8 cellular contexts compared by ENCODE assay signal in genomic region chr20:59525500-59526241, GRCh38.
DNase-seq lines count a peak whose midpoint lies in the region; ATAC-seq, FAIRE-seq and TF ChIP-seq lines count a peak whose summit lies in the region.

No MANE protein-coding gene starts in this region.

- no peaks in the 10 kb centered on the region for H3K79me2 ChIP-seq in HCT116 (ENCODE audit: insufficient read depth, low read length)

- FAIRE-seq in D721Med (lab: Jason Lieb, UNC) = no peak

- WGBS in spleen, 5 donors = 13 to 21% (median 16%) methylated on average over 30 to 31 of the region's 31 CpGs

- no peaks in the 10 kb centered on the region for H3K36me3 ChIP-seq in HCT116 (ENCODE audit: control insufficient read depth in 1 of 2, insufficient read depth in 2 of 2, low read length in 2 of 2)
- H3K36me3 ChIP-seq in spleen = no peaks in the 10 kb centered on the region

- ATAC-seq in HCT116 (peak; percentile 97), GM18858 (IDR thresholded peaks at IDR 0.05; ENCODE audit: unreplicated experiment) (no peak), GM19023 (IDR thresholded peaks at IDR 0.05; ENCODE audit: unreplicated experiment) (no peak)

- no peak overlapping the region for H3K9ac ChIP-seq in HCT116 (ENCODE audit: low read length)

- H4K20me1 ChIP-seq in HCT116 (ENCODE audit: insufficient read depth) = no peaks in the 10 kb centered on the region

- peak; percentile 62 for TF ChIP-seq RAD21 in HCT116 (IDR thresholded peaks at IDR 0.05; ENCODE audit: low read depth)

- intact Hi-C loops in HCT116 (cut with micrococcal nuclease) (loop anchor here (1.0 kb wide), 1 partner anchor 10 kb away; no protein-coding TSS in a partner anchor), spleen (cut with DNase I; ENCODE audit: low total_unique reads) (no loop called here)

- peak overlapping the region; percentile 23; the same call in 1 of the 2 replicates for H3K4me2 ChIP-seq in HCT116 (ENCODE audit: low read length)

- TF ChIP-seq POLR2A in HCT116 (IDR thresholded peaks at IDR 0.05; ENCODE audit: borderline replicate concordance, extremely low read depth, insufficient read depth, insufficient read length) (no peak), spleen (IDR thresholded peaks at IDR 0.05) (no peak)

- H3K4me1 ChIP-seq in HCT116 (ENCODE audit: control insufficient read depth in 1 of 2, insufficient read depth in 2 of 2, low read length in 2 of 2) (no peaks in the 10 kb centered on the region), spleen (peaks cover 0 to 8% (median 2%) of the 10 kb centered on the region in 6 donors)

- no TSS peak for BruUV-seq in HCT116 (replicated peaks; lab: Mats Ljungman, UMichigan)

- CTCF ChIA-PET in HCT116 (lab: Charles Lee) = interaction anchor here (4.6 kb wide), 1 partner anchor 11 kb away, joined by 34 read pairs; no protein-coding TSS in a partner anchor

- H3K27ac ChIP-seq in HCT116 (ENCODE audit: low read depth, low read length) (no peak overlapping the region), spleen (no peak overlapping the region)

- POLR2A ChIA-PET in HCT116 (lab: Charles Lee) = no interaction called here

- no peak overlapping the region for H3K4me3 ChIP-seq in HCT116 (replicated peaks in 1 of 2; ENCODE audit: low read depth in 1 of 2, low read length in 2 of 2)
- no peak overlapping the region for H3K4me3 ChIP-seq in spleen

- H3K9me3 ChIP-seq in HCT116 (ENCODE audit: control insufficient read depth in 1 of 2, insufficient read depth in 1 of 2, low read depth in 1 of 2, low read length in 2 of 2) (no peaks in the 10 kb centered on the region), spleen (no peaks in the 10 kb centered on the region)

- H3K9me2 ChIP-seq in HCT116 (ENCODE audit: insufficient read depth) = no peaks in the 10 kb centered on the region

- peaks cover 39% of the 10 kb centered on the region for H3K27me3 ChIP-seq in HCT116 (ENCODE audit: insufficient read depth, low read length)
- H3K27me3 ChIP-seq in spleen (replicated peaks in 1 of 7) = peaks cover 0 to 83% (median 23%) of the 10 kb centered on the region in 7 donors

- RAD21 ChIA-PET in HCT116 (lab: Charles Lee; ENCODE audit: low non-redundant PET in 1 of 2, low total read pairs in 2 of 2, uncharacterized antibody in 2 of 2, unreplicated experiment in 2 of 2) = no interaction called here

- DNase-seq in D721Med (ENCODE audit: insufficient read length, low spot score) (peak; percentile 37), HCT116 (ENCODE audit: low read depth, low spot score) (peak; percentile 29), NCI-H748 (lab: John Stamatoyannopoulos, UW; ENCODE audit: unreplicated experiment) (peak; percentile 67), anterior cingulate cortex (lab: John Stamatoyannopoulos, UW) (peak in 47 of 58 donors; percentile 2 to 75 (median 39)), hypothalamus (lab: John Stamatoyannopoulos, UW) (peak in 41 of 51 donors; percentile 9 to 77 (median 45)), spleen (no peak)

- peak; percentile 94 for TF ChIP-seq CTCF in D721Med (IDR thresholded peaks at IDR 0.05; ENCODE audit: insufficient read depth, missing control alignments)
- TF ChIP-seq CTCF in HCT116 (IDR thresholded peaks at IDR 0.05 in 2 of 3, conservative IDR thresholded peaks at IDR 0.05 in 1 of 3; ENCODE audit: borderline replicate concordance in 1 of 3, insufficient read depth in 1 of 3, low read depth in 2 of 3, low read length in 2 of 3) = peak; percentile 86 to 91 (median 89)
- peak in 10 of 11 experiments; percentile 17 to 82 (median 64) for TF ChIP-seq CTCF in spleen (IDR thresholded peaks at IDR 0.05 in 8 of 11, conservative IDR thresholded peaks at IDR 0.05 in 3 of 11)

- peak overlapping the region; percentile 29 for H2AFZ ChIP-seq in HCT116 (ENCODE audit: low read depth, low read length, poor library complexity, severe bottlenecking)

TF ChIP-seq in HCT116, 20 proteins besides CTCF, POLR2A, EP300 and RAD21:
- peak; percentile 16; the same call in 1 of the 2 replicates for TF ChIP-seq SP1 (IDR thresholded peaks at IDR 0.05; ENCODE audit: low read depth)
- TF ChIP-seq, protein P1, sequence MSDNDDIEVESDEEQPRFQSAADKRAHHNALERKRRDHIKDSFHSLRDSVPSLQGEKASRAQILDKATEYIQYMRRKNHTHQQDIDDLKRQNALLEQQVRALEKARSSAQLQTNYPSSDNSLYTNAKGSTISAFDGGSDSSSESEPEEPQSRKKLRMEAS (IDR thresholded peaks at IDR 0.05) = no peak
TF ChIP-seq in HCT116: peak in this region for 1.
